ENCODE assay signal across 1 cellular context in genomic region chr6:27839303-27840081, GRCh38.
A peak's percentile ranks its signal among the peaks of the same experiment; 100 is the strongest.
TF ChIP-seq lines count a peak whose summit lies in the region.

No MANE protein-coding gene starts in this region.

TF ChIP-seq in HepG2, 621 proteins besides CTCF, POLR2A, EP300 and RAD21 (continued from another document and continues in another):
- TF ChIP-seq FUBP1 (CRISPR knock-in tag; IDR thresholded peaks at IDR 0.05; ENCODE audit: borderline replicate concordance) (no peak), HNF4G (IDR thresholded peaks at IDR 0.05; ENCODE audit: borderline replicate concordance, low read depth, low read length) (0 out of 2 replicates have a peak, but pooled peaks have one; percentile 7), HNF4G (CRISPR knock-in tag; IDR thresholded peaks at IDR 0.05; ENCODE audit: borderline replicate concordance, low read depth) (no peak), CREBL2 (CRISPR knock-in tag; IDR thresholded peaks at IDR 0.05; ENCODE audit: borderline replicate concordance) (0 out of 2 replicates have a peak, but pooled peaks have one; percentile 22), THAP11 (CRISPR knock-in tag; IDR thresholded peaks at IDR 0.05) (no peak), ZNF362 (CRISPR knock-in tag; IDR thresholded peaks at IDR 0.05; ENCODE audit: borderline replicate concordance) (peak; percentile 35; the same call in 1 of the 2 replicates), ELF1 (CRISPR knock-in tag; IDR thresholded peaks at IDR 0.05) (no peak), ATRX (CRISPR knock-in tag; IDR thresholded peaks at IDR 0.05; ENCODE audit: borderline replicate concordance) (no peak), SETDB1 (CRISPR knock-in tag; IDR thresholded peaks at IDR 0.05; ENCODE audit: borderline replicate concordance) (no peak), HBP1 (CRISPR knock-in tag; IDR thresholded peaks at IDR 0.05; ENCODE audit: low read depth) (peak; percentile 91), PLSCR1 (CRISPR knock-in tag; IDR thresholded peaks at IDR 0.05; ENCODE audit: borderline replicate concordance) (no peak), SNAI1 (CRISPR knock-in tag; IDR thresholded peaks at IDR 0.05; ENCODE audit: borderline replicate concordance) (no peak), SKIL (CRISPR knock-in tag; IDR thresholded peaks at IDR 0.05; ENCODE audit: borderline replicate concordance) (peak; percentile 16; the same call in 1 of the 2 replicates), ZC3H4 (CRISPR knock-in tag; IDR thresholded peaks at IDR 0.05; ENCODE audit: borderline replicate concordance) (peak; percentile 89), ZNF710 (CRISPR knock-in tag; IDR thresholded peaks at IDR 0.05; ENCODE audit: borderline replicate concordance) (no peak), HOXA3 (CRISPR knock-in tag; IDR thresholded peaks at IDR 0.05) (peak; percentile 33; the same call in 1 of the 2 replicates), TGIF2 (CRISPR knock-in tag; IDR thresholded peaks at IDR 0.05) (0 out of 2 replicates have a peak, but pooled peaks have one; percentile 49), KLF6 (CRISPR knock-in tag; IDR thresholded peaks at IDR 0.05) (no peak), TSC22D2 (CRISPR knock-in tag; IDR thresholded peaks at IDR 0.05; ENCODE audit: borderline replicate concordance) (0 out of 2 replicates have a peak, but pooled peaks have one; percentile 17), KLF9 (CRISPR knock-in tag; IDR thresholded peaks at IDR 0.05; ENCODE audit: low read depth) (no peak), RFX1 (IDR thresholded peaks at IDR 0.05) (no peak), ZSCAN25 (CRISPR knock-in tag; IDR thresholded peaks at IDR 0.05) (no peak), NFE2L1 (CRISPR knock-in tag; IDR thresholded peaks at IDR 0.05; ENCODE audit: borderline replicate concordance) (no peak), TEAD3 (CRISPR knock-in tag; optimal IDR thresholded peaks at IDR 0.05; ENCODE audit: borderline replicate concordance) (peak; percentile 13), ZNF557 (CRISPR knock-in tag; IDR thresholded peaks at IDR 0.05) (no peak), DMAP1 (CRISPR knock-in tag; IDR thresholded peaks at IDR 0.05) (peak; percentile 44; the same call in 1 of the 2 replicates), HNF4A (CRISPR knock-in tag; IDR thresholded peaks at IDR 0.05) (no peak), ATF1 (CRISPR knock-in tag; IDR thresholded peaks at IDR 0.05) (peak; percentile 44; the same call in 1 of the 2 replicates), CREB1 (IDR thresholded peaks at IDR 0.05) (peak; percentile 50; the same call in 1 of the 2 replicates), CREB1 (CRISPR knock-in tag; IDR thresholded peaks at IDR 0.05) (peak; percentile 89), MAX (IDR thresholded peaks at IDR 0.05) (0 out of 2 replicates have a peak, but pooled peaks have one; percentile 23), SIN3B (IDR thresholded peaks at IDR 0.05; ENCODE audit: low read length) (peak; percentile 93), FOXO1 (CRISPR knock-in tag; IDR thresholded peaks at IDR 0.05) (no peak; the same call in 1 of the 2 replicates), ZNF460 (CRISPR knock-in tag; IDR thresholded peaks at IDR 0.05; ENCODE audit: borderline replicate concordance) (peak; percentile 83), HDAC6 (IDR thresholded peaks at IDR 0.05; ENCODE audit: low read depth, low read length) (no peak), RARA (CRISPR knock-in tag; IDR thresholded peaks at IDR 0.05) (no peak), ZC3H13 (CRISPR knock-in tag; IDR thresholded peaks at IDR 0.05) (peak; percentile 21; the same call in 1 of the 2 replicates), SAP130 (CRISPR knock-in tag; IDR thresholded peaks at IDR 0.05; ENCODE audit: low read depth) (peak; percentile 93), BCL3 (CRISPR knock-in tag; IDR thresholded peaks at IDR 0.05) (no peak), TFDP1 (CRISPR knock-in tag; IDR thresholded peaks at IDR 0.05; ENCODE audit: borderline replicate concordance) (peak; percentile 97), HNRNPH1 (optimal IDR thresholded peaks at IDR 0.05; ENCODE audit: low read depth, low read length) (no peak), SOX6 (IDR thresholded peaks at IDR 0.05) (no peak), SOX6 (CRISPR knock-in tag; IDR thresholded peaks at IDR 0.05) (0 out of 2 replicates have a peak, but pooled peaks have one; percentile 17), SIX1 (CRISPR knock-in tag; IDR thresholded peaks at IDR 0.05; ENCODE audit: borderline replicate concordance) (0 out of 2 replicates have a peak, but pooled peaks have one; percentile 14), ARHGAP35 (CRISPR knock-in tag; IDR thresholded peaks at IDR 0.05; ENCODE audit: borderline replicate concordance) (no peak), PHF21A (CRISPR knock-in tag; IDR thresholded peaks at IDR 0.05) (0 out of 2 replicates have a peak, but pooled peaks have one; percentile 21), SALL1 (CRISPR knock-in tag; IDR thresholded peaks at IDR 0.05) (0 out of 2 replicates have a peak, but pooled peaks have one; percentile 12), ARNT2 (CRISPR knock-in tag; IDR thresholded peaks at IDR 0.05; ENCODE audit: low read depth) (0 out of 2 replicates have a peak, but pooled peaks have one; percentile 15), TMF1 (CRISPR knock-in tag; IDR thresholded peaks at IDR 0.05; ENCODE audit: low read depth) (no peak), ZSCAN21 (CRISPR knock-in tag; IDR thresholded peaks at IDR 0.05; ENCODE audit: borderline replicate concordance) (no peak), ZBTB2 (CRISPR knock-in tag; IDR thresholded peaks at IDR 0.05; ENCODE audit: low read depth) (0 out of 2 replicates have a peak, but pooled peaks have one; percentile 47)
